In genomic region chr17:56896968-56897359, GRCh38 we compare ENCODE assay signal across 30 cellular contexts. TPM values are rescaled to one million over a fixed set of nuclear protein-coding genes. Genes with fewer than 3 reads are reported as not detected.
DNase-seq lines count a peak whose midpoint lies in the region; ATAC-seq and TF ChIP-seq lines count a peak whose summit lies in the region.
"Had no signal": no experiment of that assay in that cellular context is flagged by ENCODE, and none has a peak within 500 bp of the region (broad histone marks: within the 10 kb centered on the region; RNA-seq: fewer than 3 reads in every experiment).

No MANE protein-coding gene starts in this region.

- peak in 1 of 2 experiments; percentile 12 for DNase-seq in Caco-2
- DNase-seq in Panc1 (ENCODE audit: low read depth, low spot score), result no peak
- DNase-seq in mucosa of descending colon, result peak in 2 of 3 donors; percentile 46 to 64
- no peak for DNase-seq in gastrocnemius medialis
- DNase-seq in activated CD4-positive, alpha-beta T cell treated with anti-CD3 and anti-CD28 coated beads, Interleukin-2, amount 10 ng/mL, durations not matched to agents 24 days and 14 days, result no peak
- DNase-seq in dedifferentiated amniotic fluid mesenchymal stem cell (ENCODE audit: extremely low spot score), result no peak
- no peak for DNase-seq in NOMO-1 treated with dmso at 0.1 percent for 144 hours (lab: John Stamatoyannopoulos, UW; ENCODE audit: unreplicated experiment)
- DNase-seq: activated CD4-positive, alpha-beta T cell treated with anti-CD3 and anti-CD28 coated beads, Interleukin-2, amount 50 U/mL, for 48 hours; cerebellar nuclear complex; DMS153; effector memory CD8-positive, alpha-beta T cell; GF-D8; H7; IMR-90; mesenchymal stem cell; natural killer cell; NCI-H1694 treated with DMSO at 0.1 percent for 48 hours; NCI-H748 treated with DMSO at 0.1 percent for 48 hours; stimulated activated CD4-positive, alpha-beta T cell treated with anti-CD3 and anti-CD28 coated beads, Interleukin-1b, Interleukin-23, amount 100 ng/mL, for 48 hours; stimulated activated naive CD4-positive, alpha-beta T cell treated with Interleukin-2 at 50 U/mL for 16 hours; thyroid gland had no signal

- H3K27ac ChIP-seq in Panc1 (ENCODE audit: low read length) (no peak overlapping the region), gastrocnemius medialis (no peak overlapping the region)
- H3K27ac ChIP-seq: ascending aorta, esophagus muscularis mucosa, gastroesophageal sphincter, HL-60, SK-N-MC, thyroid gland had no signal

- no peaks in the 10 kb centered on the region for H3K27me3 Mint-ChIP-seq in Caco-2 (ENCODE audit: insufficient read depth, unreplicated experiment)
- H3K27me3 Mint-ChIP-seq in activated CD4-positive, alpha-beta T cell treated with anti-CD3 and anti-CD28 coated beads, Interleukin-2, amount 10 ng/mL, durations not matched to agents 24 days and 14 days, result no peaks in the 10 kb centered on the region
- H3K27me3 Mint-ChIP-seq: activated naive CD4-positive, alpha-beta T cell treated with anti-CD3 and anti-CD28 coated beads, Interleukin-2, amount 50 U/mL, for 24 hours; effector memory CD8-positive, alpha-beta T cell had no signal

- no peak overlapping the region for H3K4me3 Mint-ChIP-seq in Caco-2 (ENCODE audit: unreplicated experiment)
- no peak overlapping the region for H3K4me3 Mint-ChIP-seq in activated CD4-positive, alpha-beta T cell treated with anti-CD3 and anti-CD28 coated beads, Interleukin-2, amount 10 ng/mL, durations not matched to agents 24 days and 14 days
- H3K4me3 Mint-ChIP-seq: activated naive CD4-positive, alpha-beta T cell treated with anti-CD3 and anti-CD28 coated beads, Interleukin-2, amount 50 U/mL, for 24 hours; CD14-positive monocyte; effector memory CD8-positive, alpha-beta T cell; natural killer cell had no signal

- H3K27ac Mint-ChIP-seq in Caco-2 (ENCODE audit: unreplicated experiment), result peak overlapping the region; percentile 40
- no peak overlapping the region for H3K27ac Mint-ChIP-seq in activated CD4-positive, alpha-beta T cell treated with anti-CD3 and anti-CD28 coated beads, Interleukin-2, amount 10 ng/mL, durations not matched to agents 24 days and 14 days

- H3K4me1 Mint-ChIP-seq in Caco-2 (ENCODE audit: low read depth, unreplicated experiment), result peaks cover 7% of the 10 kb centered on the region
- peaks cover 31% of the 10 kb centered on the region for H3K4me1 Mint-ChIP-seq in activated CD4-positive, alpha-beta T cell treated with anti-CD3 and anti-CD28 coated beads, Interleukin-2, amount 10 ng/mL, durations not matched to agents 24 days and 14 days
- H3K4me1 Mint-ChIP-seq: activated naive CD4-positive, alpha-beta T cell treated with anti-CD3 and anti-CD28 coated beads, Interleukin-2, amount 50 U/mL, for 24 hours had no signal

- ATAC-seq in GM19397 (IDR thresholded peaks at IDR 0.05; ENCODE audit: unreplicated experiment) (peak; percentile 61), Panc1 (no peak), mucosa of descending colon (peak; percentile 78), gastrocnemius medialis (no peak)
- ATAC-seq: effector memory CD8-positive, alpha-beta T cell; gastroesophageal sphincter; natural killer cell had no signal

- H3K4me1 ChIP-seq in Caco-2 (peaks cover 10% of the 10 kb centered on the region), Panc1 (ENCODE audit: control insufficient read depth, insufficient read depth, low read length) (no peaks in the 10 kb centered on the region), mucosa of descending colon (ENCODE audit: low read depth) (peaks cover 3% of the 10 kb centered on the region), gastrocnemius medialis (peaks cover 0 to 5% of the 10 kb centered on the region in 2 donors)
- H3K4me1 ChIP-seq: ascending aorta, gastroesophageal sphincter, thyroid gland had no signal

- peaks cover 60% of the 10 kb centered on the region for H3K36me3 Mint-ChIP-seq in Caco-2 (ENCODE audit: insufficient read depth, unreplicated experiment)
- H3K36me3 Mint-ChIP-seq in activated CD4-positive, alpha-beta T cell treated with anti-CD3 and anti-CD28 coated beads, Interleukin-2, amount 10 ng/mL, durations not matched to agents 24 days and 14 days (ENCODE audit: low read depth), result peaks cover 85% of the 10 kb centered on the region

- intact Hi-C loops in Caco-2 (cut with micrococcal nuclease; ENCODE audit: unreplicated experiment) (no loop called here), Panc1 (cut with micrococcal nuclease; ENCODE audit: unreplicated experiment) (no loop called here), mucosa of descending colon (cut with DNase I, micrococcal nuclease) (no loop called here), gastrocnemius medialis (cut with DNase I; ENCODE audit: low total_unique reads) (no loop called here)
- intact Hi-C loops in activated CD4-positive, alpha-beta T cell treated with anti-CD3 and anti-CD28 coated beads, Interleukin-2, amount 10 ng/mL, durations not matched to agents 24 days and 14 days (cut with micrococcal nuclease), result no loop called here

- in situ Hi-C loops in Panc1 (cut with HindIII; ENCODE audit: low pct_unique_long_range_greater_than_20kb, low sequenced_read_pairs) (no loop called here), gastrocnemius medialis (cut with MboI; ENCODE audit: low sequenced_read_pairs in 4 of 4) (no loop called here)

- BruUV-seq in Caco-2 (replicated peaks; lab: Mats Ljungman, UMichigan), result no TSS peak
- BruUV-seq in Panc1 (replicated peaks; lab: Mats Ljungman, UMichigan), result TSS peak; percentile 40

- H3K9me3 ChIP-seq in Caco-2, result no peaks in the 10 kb centered on the region
- no peaks in the 10 kb centered on the region for H3K9me3 ChIP-seq in Panc1 (ENCODE audit: control insufficient read depth, insufficient read depth, low read depth, low read length)
- H3K9me3 ChIP-seq in mucosa of descending colon, result no peaks in the 10 kb centered on the region
- H3K9me3 ChIP-seq in gastrocnemius medialis, result no peaks in the 10 kb centered on the region
- H3K9me3 ChIP-seq: ascending aorta, esophagus muscularis mucosa, gastroesophageal sphincter, Peyer's patch, thyroid gland had no signal

- H3K36me3 ChIP-seq in Caco-2 (ENCODE audit: control insufficient read depth, insufficient read depth, low read length), result peaks cover 14% of the 10 kb centered on the region
- peaks cover 12% of the 10 kb centered on the region for H3K36me3 ChIP-seq in Panc1 (ENCODE audit: control insufficient read depth, insufficient read depth, low read length)
- no peaks in the 10 kb centered on the region for H3K36me3 ChIP-seq in mucosa of descending colon (ENCODE audit: low read depth)
- H3K36me3 ChIP-seq in gastrocnemius medialis, result peaks cover 0 to 91% of the 10 kb centered on the region in 2 donors

- peaks cover 9% of the 10 kb centered on the region for H3K9me3 Mint-ChIP-seq in Caco-2 (ENCODE audit: unreplicated experiment)
- no peaks in the 10 kb centered on the region for H3K9me3 Mint-ChIP-seq in activated CD4-positive, alpha-beta T cell treated with anti-CD3 and anti-CD28 coated beads, Interleukin-2, amount 10 ng/mL, durations not matched to agents 24 days and 14 days
- H3K9me3 Mint-ChIP-seq: activated naive CD4-positive, alpha-beta T cell treated with anti-CD3 and anti-CD28 coated beads, Interleukin-2, amount 50 U/mL, for 24 hours; effector memory CD8-positive, alpha-beta T cell; natural killer cell had no signal

- CTCF ChIA-PET in Caco-2 (lab: Charles Lee) (interaction anchor here (0.6 to 0.7 kb wide), 2 partner anchors 13 to 481 kb away, joined by 3 read pairs; no protein-coding TSS in a partner anchor), Panc1 (lab: Charles Lee) (no interaction called here)

- POLR2A ChIA-PET in Caco-2 (lab: Charles Lee), result no interaction called here
- POLR2A ChIA-PET in Panc1 (lab: Charles Lee), result no interaction called here

- no peak for TF ChIP-seq POLR2A in gastrocnemius medialis (IDR thresholded peaks at IDR 0.05)

- H3K4me3 ChIP-seq in Caco-2 (ENCODE audit: low read depth, low read length) (no peak overlapping the region), Panc1 (ENCODE audit: low read depth in 2 of 2, low read length in 2 of 2) (no peak overlapping the region), mucosa of descending colon (no peak overlapping the region), gastrocnemius medialis (no peak overlapping the region)
- H3K4me3 ChIP-seq: ascending aorta, esophagus muscularis mucosa, gastroesophageal sphincter, Peyer's patch, SK-N-MC, thyroid gland had no signal

- no peaks in the 10 kb centered on the region for H3K27me3 ChIP-seq in Caco-2 (replicated peaks; ENCODE audit: control insufficient read depth, insufficient read depth, low read length)
- no peaks in the 10 kb centered on the region for H3K27me3 ChIP-seq in Panc1 (ENCODE audit: control insufficient read depth, insufficient read depth, low read length)
- H3K27me3 ChIP-seq in gastrocnemius medialis, result no peaks in the 10 kb centered on the region
- H3K27me3 ChIP-seq: ascending aorta, esophagus muscularis mucosa, gastroesophageal sphincter, Peyer's patch, thyroid gland had no signal

- TF ChIP-seq CTCF in Caco-2 (IDR thresholded peaks at IDR 0.05; ENCODE audit: insufficient read depth in 1 of 2, low read depth in 1 of 2, low read length in 1 of 2, severe bottlenecking in 1 of 2, unreplicated experiment in 1 of 2), result no peak
- TF ChIP-seq CTCF in Panc1 (IDR thresholded peaks at IDR 0.05), result no peak
- TF ChIP-seq CTCF in mucosa of descending colon (IDR thresholded peaks at IDR 0.05), result no peak
- no peak for TF ChIP-seq CTCF in gastrocnemius medialis (IDR thresholded peaks at IDR 0.05 in 4 of 5, conservative IDR thresholded peaks at IDR 0.05 in 1 of 5)

RNA-seq across cellular contexts. Expression of gene TRIM25, which starts 16.9 kb away (rescaled TPM):
- total RNA-seq in Caco-2 (2022) (85.6 and 89.4 TPM in 2 replicates), Panc1 (2021; ENCODE audit: unreplicated experiment) (73.2 TPM), mucosa of descending colon (100 to 1,000 TPM in 2 of 3 donors, 10 to 100 TPM in 1; 76.1 to 130 (median 115) TPM), gastrocnemius medialis (10 to 100 TPM in 3 of 4 donors, 1 to 10 TPM in 1; 8.5 to 18.2 (median 15.1) TPM)
- 42.3 TPM for polyA plus RNA-seq in Panc1 (2012; ENCODE audit: insufficient read length)
- 88.8 and 99.8 TPM in 2 replicates for total RNA-seq in activated CD4-positive, alpha-beta T cell treated with anti-CD3 and anti-CD28 coated beads, Interleukin-2, amount 10 ng/mL, durations not matched to agents 24 days and 14 days

Comparison
In these comparisons a context has a peak if more than half of its experiments do, and no peak if none do; other contexts are left out.
1. DNase-seq: peak in mucosa of descending colon (2 of 3); none in Panc1 (single experiment), gastrocnemius medialis (0 of 2), activated CD4-positive, alpha-beta T cell treated with anti-CD3 and anti-CD28 coated beads, Interleukin-2, amount 10 ng/mL, durations not matched to agents 24 days and 14 days (single experiment), dedifferentiated amniotic fluid mesenchymal stem cell (single experiment) and NOMO-1 treated with dmso at 0.1 percent for 144 hours (single experiment).
2. ATAC-seq: peak in GM19397 (single experiment) and mucosa of descending colon (single experiment); none in Panc1 (single experiment) and gastrocnemius medialis (0 of 2).